13 cellular contexts compared by ENCODE assay signal in the genomic region with DNA sequence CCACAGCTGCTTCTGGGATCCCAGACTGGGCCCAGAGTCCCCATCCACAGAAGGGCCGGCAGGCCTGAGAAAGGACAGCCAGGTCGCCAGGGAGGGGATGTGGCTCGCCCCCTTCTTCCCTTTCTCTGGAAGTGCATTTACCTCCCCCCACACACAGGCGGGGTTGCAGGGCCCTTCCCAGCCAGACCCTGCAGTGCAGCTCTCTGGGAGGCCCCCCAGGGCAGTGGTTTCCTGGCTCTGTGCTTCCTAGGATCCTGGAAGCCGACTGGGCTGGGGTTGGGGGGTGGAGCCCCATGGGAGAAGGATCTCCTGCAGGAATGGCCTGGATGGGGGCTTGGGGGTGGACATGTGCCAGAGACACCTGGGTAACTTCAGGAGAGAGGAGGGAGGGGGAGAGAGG. TPM values are rescaled to one million over a fixed set of nuclear protein-coding genes. Genes with fewer than 3 reads are reported as not detected.
DNase-seq lines count a peak whose midpoint lies in the region; ATAC-seq and TF ChIP-seq lines count a peak whose summit lies in the region.
"Had no signal": no experiment of that assay in that cellular context is flagged by ENCODE, and none has a peak within 500 bp of the region (broad histone marks: within the 10 kb centered on the region; RNA-seq: fewer than 3 reads in every experiment).

No MANE protein-coding gene starts in this region.

- TF ChIP-seq EP300 in ovary (IDR thresholded peaks at IDR 0.05) = no peak

- no peak for TF ChIP-seq POLR2A in ovary (IDR thresholded peaks at IDR 0.05)

- H3K27ac ChIP-seq in WERI-Rb-1 (no peak overlapping the region), ovary (peak overlapping the region; percentile 71 to 72)

- no peak overlapping the region for H3K4me3 ChIP-seq in WERI-Rb-1 (ENCODE audit: low read depth, low read length)
- H3K4me3 ChIP-seq in ovary = no peak overlapping the region

- intact Hi-C loops in left ventricle myocardium superior (cut with micrococcal nuclease) (loop anchor here (10.0 kb wide), 1 partner anchor 127 kb away; no protein-coding TSS in a partner anchor), ovary (cut with DNase I) (loop anchor here in 1 of 4 donors (10.0 kb wide), 1 partner anchor 77 kb away; no protein-coding TSS in a partner anchor)

- H3K4me1 ChIP-seq in ovary (ENCODE audit: insufficient read depth) = peaks cover 23% of the 10 kb centered on the region

- TF ChIP-seq CTCF in WERI-Rb-1 (IDR thresholded peaks at IDR 0.05; ENCODE audit: low read depth, low read length) (no peak), ovary (IDR thresholded peaks at IDR 0.05) (no peak)

- H3K27me3 ChIP-seq in WERI-Rb-1 (ENCODE audit: insufficient read depth, low read depth, severe bottlenecking) = no peaks in the 10 kb centered on the region
- H3K27me3 ChIP-seq in ovary = no peaks in the 10 kb centered on the region

- H3K9me3 ChIP-seq in WERI-Rb-1 (ENCODE audit: severe bottlenecking) (peaks cover 3% of the 10 kb centered on the region), ovary (no peaks in the 10 kb centered on the region)

- H3K36me3 ChIP-seq in WERI-Rb-1 = no peaks in the 10 kb centered on the region
- H3K36me3 ChIP-seq in ovary = no peaks in the 10 kb centered on the region

- DNase-seq in Daoy (ENCODE audit: low read depth) (peak; percentile 74), WERI-Rb-1 (peak; percentile 27), left ventricle myocardium superior (peak; percentile 69), ovary (peak; percentile 73 to 86 (median 79)), kidney glomerular epithelial cell (lab: John Stamatoyannopoulos, UW) (no peak), EL (no peak), D341Med (ENCODE audit: low spot score) (no peak), mesenteric fat pad (ENCODE audit: low spot score) (no peak)
- DNase-seq: activated naive CD4-positive, alpha-beta T cell; central memory CD4-positive, alpha-beta T cell; MV-4-11; stimulated activated CD4-positive, alpha-beta T cell treated with anti-CD3 and anti-CD28 coated beads, Interleukin-15, amount 100 ng/mL, for 24 hours; T-helper 2 cell had no signal

- ATAC-seq in left ventricle myocardium superior = no peak

- 10 to 33% (median 27%) methylated on average over 5 of the region's 5 CpGs for WGBS in ovary, 3 donors

RNA-seq across cellular contexts. Expression of a gene that starts 4.2 kb away (rescaled TPM):
- 444 and 536 TPM in 2 replicates for total RNA-seq in Daoy (2014; rRNA removed; shearing (Covaris generic))
- total RNA-seq in left ventricle myocardium superior (188 TPM), ovary (100 to 1,000 TPM; 389 to 779 (median 731) TPM), mesenteric fat pad (521 TPM)
- polyA plus RNA-seq in ovary = 100 to 1,000 TPM; 112 to 905 TPM

Comparison
In these comparisons a context has a peak if more than half of its experiments do, and no peak if none do; other contexts are left out.
1. DNase-seq: peak in Daoy (single experiment), WERI-Rb-1 (single experiment), left ventricle myocardium superior (single experiment) and ovary (5 of 5); none in kidney glomerular epithelial cell (single experiment), EL (single experiment), D341Med (single experiment) and mesenteric fat pad (single experiment).